8 cellular contexts compared by ENCODE assay signal in the genomic region with DNA sequence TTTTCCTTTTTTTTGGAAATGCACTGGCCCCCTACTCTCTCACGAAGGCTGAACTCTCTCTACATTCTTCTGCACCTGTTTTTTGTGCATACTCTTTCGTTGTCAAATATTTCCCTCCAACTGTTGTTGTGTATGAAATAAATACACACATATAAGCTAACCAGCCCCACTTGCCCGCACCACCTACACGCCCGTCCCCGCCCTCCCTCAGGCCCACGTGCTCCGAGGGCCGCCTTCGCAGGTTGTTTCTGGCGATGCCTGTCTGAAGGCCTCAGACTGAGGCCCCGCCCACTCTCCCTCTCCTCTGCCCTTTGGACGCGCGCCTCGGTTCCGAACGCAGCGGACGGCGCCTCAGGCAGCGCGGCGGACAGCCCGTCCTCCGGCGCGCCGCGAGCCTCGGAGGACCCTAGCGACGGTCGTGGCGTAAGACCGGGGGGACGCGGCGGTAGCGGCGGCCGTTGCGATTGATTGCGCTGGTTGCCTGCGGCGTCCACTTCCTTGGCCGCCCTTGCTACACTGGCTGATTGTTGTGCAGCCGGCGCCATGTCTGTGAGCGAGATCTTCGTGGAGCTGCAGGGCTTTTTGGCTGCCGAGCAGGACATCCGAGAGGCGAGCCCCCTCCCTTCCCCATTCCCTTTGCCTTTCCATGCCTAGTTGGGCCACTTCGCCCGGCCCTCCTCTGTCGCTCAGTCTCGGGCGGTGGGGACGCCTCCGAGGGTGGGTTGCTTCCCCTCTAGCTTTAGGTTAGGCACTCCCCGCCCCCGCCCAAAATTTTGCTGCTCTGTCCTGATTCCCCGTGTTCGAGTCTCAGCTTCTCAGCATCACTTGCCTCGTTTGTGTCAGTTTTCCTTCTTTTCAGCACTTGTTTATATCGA. TPM values are rescaled to one million over a fixed set of nuclear protein-coding genes. Genes with fewer than 3 reads are reported as not detected.
DNase-seq lines count a peak whose midpoint lies in the region; ATAC-seq and TF ChIP-seq lines count a peak whose summit lies in the region.

A gene (plus strand): TSS at position 415 of the 875 bp plus-strand sequence. CDS start 129 bp downstream, at position 544.

- peaks cover 25% of the 10 kb centered on the region for H3K4me1 Mint-ChIP-seq in activated CD4-positive, alpha-beta T cell treated with anti-CD3 and anti-CD28 coated beads, Interleukin-2, amount 10 ng/mL, durations not matched to agents 24 days and 14 days

- no peaks in the 10 kb centered on the region for H3K9me3 ChIP-seq in colonic mucosa

- no peaks in the 10 kb centered on the region for H3K9me3 Mint-ChIP-seq in activated CD4-positive, alpha-beta T cell treated with anti-CD3 and anti-CD28 coated beads, Interleukin-2, amount 10 ng/mL, durations not matched to agents 24 days and 14 days

- H3K27me3 Mint-ChIP-seq in activated CD4-positive, alpha-beta T cell treated with anti-CD3 and anti-CD28 coated beads, Interleukin-2, amount 10 ng/mL, durations not matched to agents 24 days and 14 days = no peaks in the 10 kb centered on the region

- ATAC-seq in GM19351 (IDR thresholded peaks at IDR 0.05; ENCODE audit: unreplicated experiment) (peak; percentile 99), HG03520 (IDR thresholded peaks at IDR 0.05; ENCODE audit: unreplicated experiment) (peak; percentile 99)

- peak within 1 kb of the TSS; percentile 92 to 95 for H3K9ac ChIP-seq in colonic mucosa (ENCODE audit: low read depth in 2 of 2, low read length in 2 of 2)

- H3K27ac Mint-ChIP-seq in activated CD4-positive, alpha-beta T cell treated with anti-CD3 and anti-CD28 coated beads, Interleukin-2, amount 10 ng/mL, durations not matched to agents 24 days and 14 days = peak within 1 kb of the TSS; percentile 93

- peak within 1 kb of the TSS; percentile 96 for H3K4me3 Mint-ChIP-seq in activated CD4-positive, alpha-beta T cell treated with anti-CD3 and anti-CD28 coated beads, Interleukin-2, amount 10 ng/mL, durations not matched to agents 24 days and 14 days

- H3K4me3 ChIP-seq in colonic mucosa = peak within 1 kb of the TSS; percentile 94

- H3K27ac ChIP-seq in colonic mucosa (peak within 1 kb of the TSS; percentile 63), layer of hippocampus (ENCODE audit: low read depth, low read length) (peak within 1 kb of the TSS; percentile 78)

- peaks cover 13% of the 10 kb centered on the region for H3K4me1 ChIP-seq in colonic mucosa

- no peak for TF ChIP-seq CTCF in colonic mucosa (IDR thresholded peaks at IDR 0.05)

- no peaks in the 10 kb centered on the region for H3K36me3 ChIP-seq in colonic mucosa

- H3K27me3 ChIP-seq in colonic mucosa (no peaks in the 10 kb centered on the region), layer of hippocampus (ENCODE audit: control insufficient read depth, insufficient read depth, low read length) (no peaks in the 10 kb centered on the region)

- H3K36me3 Mint-ChIP-seq in activated CD4-positive, alpha-beta T cell treated with anti-CD3 and anti-CD28 coated beads, Interleukin-2, amount 10 ng/mL, durations not matched to agents 24 days and 14 days (ENCODE audit: low read depth) = peaks cover 20% of the 10 kb centered on the region

- DNase-seq in C1 segment of cervical spinal cord (lab: John Stamatoyannopoulos, UW) = peak; percentile 32 to 96 (median 92)
- peak; percentile 93 for DNase-seq in NCI-H526 treated with DMSO at 0.1 percent for 48 hours (lab: John Stamatoyannopoulos, UW)
- DNase-seq in activated CD4-positive, alpha-beta T cell treated with anti-CD3 and anti-CD28 coated beads, Interleukin-2, amount 10 ng/mL, durations not matched to agents 24 days and 14 days = peak; percentile 99
- peak; percentile 98 for DNase-seq in colonic mucosa
- peak; percentile 93 to 98 (median 96) for DNase-seq in stimulated activated CD4-positive, alpha-beta T cell treated with anti-CD3 and anti-CD28 coated beads, Interleukin-1b, Interleukin-23, amount 100 ng/mL, for 24 hours (ENCODE audit: low read depth in 4 of 4, low spot score in 1 of 4)

- intact Hi-C loops in activated CD4-positive, alpha-beta T cell treated with anti-CD3 and anti-CD28 coated beads, Interleukin-2, amount 10 ng/mL, durations not matched to agents 24 days and 14 days (cut with micrococcal nuclease) = loop anchor here (1.0 to 2.0 kb wide), 4 partner anchors 19 to 224 kb away; a partner anchor contains a TSS
- intact Hi-C loops in colonic mucosa (cut with DNase I) = no loop called here

RNA-seq across cellular contexts. Expression of the gene that starts here (rescaled TPM):
- total RNA-seq in activated CD4-positive, alpha-beta T cell treated with anti-CD3 and anti-CD28 coated beads, Interleukin-2, amount 10 ng/mL, durations not matched to agents 24 days and 14 days = 72.6 and 76.5 TPM in 2 replicates
- total RNA-seq in colonic mucosa = 10 to 100 TPM; 48.0 to 69.0 TPM

Comparison
In these comparisons a context has a peak if more than half of its experiments do, and no peak if none do; other contexts are left out.
1. Peak in every context shown above with its lines: DNase-seq, ATAC-seq, H3K4me3 ChIP-seq and H3K27ac ChIP-seq.